Comparison of ENCODE assay signal across 8 cellular contexts in genomic region chrX:46545111-46546005, GRCh38.
A peak's percentile ranks its signal among the peaks of the same experiment; 100 is the strongest.
DNase-seq lines count a peak whose midpoint lies in the region; ATAC-seq and FAIRE-seq lines count a peak whose summit lies in the region.

ZNF674 (minus strand) TSS chrX:46545421; CDS start chrX:46542087, 3,334 bp downstream.

- FAIRE-seq in HTR-8/SVneo (lab: Jason Lieb, UNC), result peak; percentile 90

- ATAC-seq in GM21381 (IDR thresholded peaks at IDR 0.05; ENCODE audit: unreplicated experiment), result peak; percentile 89

- DNase-seq in D341Med (ENCODE audit: low spot score) (peak; percentile 90), HTR-8/SVneo (ENCODE audit: insufficient read length, low spot score) (peak; percentile 79), NOMO-1 treated with dmso at 0.1 percent for 144 hours (lab: John Stamatoyannopoulos, UW; ENCODE audit: unreplicated experiment) (peak; percentile 68), epidermal melanocyte (ENCODE audit: insufficient read length, low spot score) (peak; percentile 68), middle frontal gyrus (ENCODE audit: extremely low spot score, low spot score) (peak; percentile 80)
- DNase-seq in activated CD8-positive, alpha-beta memory T cell treated with anti-CD3 and anti-CD28 coated beads, Interleukin-2, amount 50 U/mL, for 24 hours (ENCODE audit: extremely low read depth), result peak; percentile 88
- DNase-seq in stimulated activated CD8-positive, alpha-beta memory T cell treated with anti-CD3 and anti-CD28 coated beads, Interleukin-2, amount 100 ng/mL, for 1 hour (ENCODE audit: low read depth in 2 of 2), result peak; percentile 79 to 90

Comparison
In these comparisons a context has a peak if more than half of its experiments do, and no peak if none do; other contexts are left out.
1. Peak in every context shown above with its lines: DNase-seq and ATAC-seq.